Comparison of ENCODE assay signal across 12 cellular contexts in genomic region chr12:109963743-109964429, GRCh38. TPM values are rescaled to one million over a fixed set of nuclear protein-coding genes. Genes with fewer than 3 reads are reported as not detected.
DNase-seq lines count a peak whose midpoint lies in the region; ATAC-seq and TF ChIP-seq lines count a peak whose summit lies in the region.
"Had no signal": no experiment of that assay in that cellular context is flagged by ENCODE, and none has a peak within 500 bp of the region (broad histone marks: within the 10 kb centered on the region; RNA-seq: fewer than 3 reads in every experiment).

No MANE protein-coding gene starts in this region.

- intact Hi-C loops in heart right ventricle (cut with DNase I), result no loop called here
- intact Hi-C loops in spleen (cut with DNase I; ENCODE audit: low total_unique reads), result no loop called here

- ATAC-seq in activated T-helper 17 cell treated with anti-CD3 and anti-CD28 coated beads, Interleukin-2, amount 50 U/mL, for 72 hours (replicated peaks), result no peak
- ATAC-seq in heart right ventricle, result peak in 7 of 8 donors; percentile 60 to 77 (median 63)
- no peak for ATAC-seq in HG03342 (IDR thresholded peaks at IDR 0.05; ENCODE audit: unreplicated experiment)
- ATAC-seq: A549, T-cell had no signal

- no peak overlapping the region for H3K4me3 Mint-ChIP-seq in T-helper 2 cell treated with Interferon-gamma antibody and Interleukin-4, amounts not matched to agents 5 μg/mL and 100 μg/mL, for 36 hours
- no peak overlapping the region for H3K4me3 Mint-ChIP-seq in activated T-helper 17 cell treated with anti-CD3 and anti-CD28 coated beads, Interleukin-2, amount 50 U/mL, for 72 hours
- H3K4me3 Mint-ChIP-seq: T-cell had no signal

- WGBS in heart right ventricle, 2 donors, result 47 to 52% methylated on average over 4 of the region's 4 CpGs
- WGBS in spleen, 5 donors, result 70 to 85% (median 77%) methylated on average over 4 of the region's 4 CpGs

- no peak for TF ChIP-seq POLR2A in spleen (IDR thresholded peaks at IDR 0.05)

- no peaks in the 10 kb centered on the region for H3K9me3 Mint-ChIP-seq in T-helper 2 cell treated with Interferon-gamma antibody and Interleukin-4, amounts not matched to agents 5 μg/mL and 100 μg/mL, for 36 hours
- H3K9me3 Mint-ChIP-seq in activated T-helper 17 cell treated with anti-CD3 and anti-CD28 coated beads, Interleukin-2, amount 50 U/mL, for 72 hours, result no peaks in the 10 kb centered on the region
- H3K9me3 Mint-ChIP-seq: T-cell had no signal

- H3K27ac ChIP-seq in heart right ventricle, result peak overlapping the region in 5 of 10 donors; percentile 1 to 42 (median 30)
- H3K27ac ChIP-seq in spleen, result peak overlapping the region in 6 of 8 donors; percentile 2 to 62 (median 30)
- H3K27ac ChIP-seq: A549 had no signal

- H3K4me1 ChIP-seq in heart right ventricle (peaks cover 0 to 16% (median 9%) of the 10 kb centered on the region in 9 donors), spleen (peaks cover 0 to 39% (median 26%) of the 10 kb centered on the region in 6 donors)
- H3K4me1 ChIP-seq: A549 had no signal

- H3K27ac Mint-ChIP-seq in T-helper 2 cell treated with Interferon-gamma antibody and Interleukin-4, amounts not matched to agents 5 μg/mL and 100 μg/mL, for 36 hours, result peak overlapping the region; percentile 56
- H3K27ac Mint-ChIP-seq in activated T-helper 17 cell treated with anti-CD3 and anti-CD28 coated beads, Interleukin-2, amount 50 U/mL, for 72 hours, result peak overlapping the region; percentile 57

- no peak overlapping the region for H3K4me3 ChIP-seq in heart right ventricle
- H3K4me3 ChIP-seq in spleen, result no peak overlapping the region
- H3K4me3 ChIP-seq: A549 had no signal

- H3K36me3 ChIP-seq in heart right ventricle (peaks cover 0 to 99% (median 41%) of the 10 kb centered on the region in 9 donors), spleen (peaks cover 9 to 100% (median 87%) of the 10 kb centered on the region in 6 donors)

- no peak for DNase-seq in T-helper 2 cell treated with Interferon-gamma antibody and Interleukin-4, amounts not matched to agents 5 μg/mL and 100 μg/mL, for 36 hours (ENCODE audit: low spot score)
- DNase-seq in T-helper 2 cell, result no peak
- DNase-seq in heart right ventricle, result peak in 1 of 2 donors; percentile 14
- DNase-seq in spleen, result no peak
- no peak for DNase-seq in stimulated activated CD4-positive, alpha-beta T cell treated with anti-CD3 and anti-CD28 coated beads, Interleukin-12 subunit alpha, Interleukin-12 subunit beta, amount 100 ng/mL, for 4 hours
- no peak for DNase-seq in NCI-H2107 (lab: John Stamatoyannopoulos, UW)
- DNase-seq: hippocampal formation, NCI-H1417, T-cell had no signal

- H3K27me3 ChIP-seq in heart right ventricle, result no peaks in the 10 kb centered on the region
- H3K27me3 ChIP-seq in spleen (replicated peaks in 1 of 7), result no peaks in the 10 kb centered on the region

- peaks cover 60% of the 10 kb centered on the region for H3K36me3 Mint-ChIP-seq in T-helper 2 cell treated with Interferon-gamma antibody and Interleukin-4, amounts not matched to agents 5 μg/mL and 100 μg/mL, for 36 hours (ENCODE audit: low read depth)
- H3K36me3 Mint-ChIP-seq in activated T-helper 17 cell treated with anti-CD3 and anti-CD28 coated beads, Interleukin-2, amount 50 U/mL, for 72 hours (ENCODE audit: low read depth), result peaks cover 91% of the 10 kb centered on the region

- H3K4me1 Mint-ChIP-seq in T-helper 2 cell treated with Interferon-gamma antibody and Interleukin-4, amounts not matched to agents 5 μg/mL and 100 μg/mL, for 36 hours (ENCODE audit: low read depth), result peaks cover 20% of the 10 kb centered on the region
- H3K4me1 Mint-ChIP-seq in activated T-helper 17 cell treated with anti-CD3 and anti-CD28 coated beads, Interleukin-2, amount 50 U/mL, for 72 hours, result peaks cover 15% of the 10 kb centered on the region

- no peaks in the 10 kb centered on the region for H3K27me3 Mint-ChIP-seq in T-helper 2 cell treated with Interferon-gamma antibody and Interleukin-4, amounts not matched to agents 5 μg/mL and 100 μg/mL, for 36 hours (ENCODE audit: low read depth)
- H3K27me3 Mint-ChIP-seq in activated T-helper 17 cell treated with anti-CD3 and anti-CD28 coated beads, Interleukin-2, amount 50 U/mL, for 72 hours, result no peaks in the 10 kb centered on the region
- H3K27me3 Mint-ChIP-seq: T-cell had no signal

- H3K9me3 ChIP-seq in heart right ventricle (no peaks in the 10 kb centered on the region), spleen (no peaks in the 10 kb centered on the region)
- H3K9me3 ChIP-seq: A549 had no signal

- TF ChIP-seq CTCF in heart right ventricle (IDR thresholded peaks at IDR 0.05), result no peak
- TF ChIP-seq CTCF in spleen (IDR thresholded peaks at IDR 0.05 in 8 of 11, conservative IDR thresholded peaks at IDR 0.05 in 3 of 11), result no peak

RNA-seq across cellular contexts. Expression of gene GIT2, which starts 32.3 kb away (rescaled TPM):
- 10 to 100 TPM; 70.8 to 75.2 TPM for total RNA-seq in activated T-helper 17 cell treated with anti-CD3 and anti-CD28 coated beads, Interleukin-2, amount 50 U/mL, for 72 hours
- total RNA-seq in heart right ventricle (10 to 100 TPM; 31.7 to 44.9 (median 40.1) TPM), spleen (100 to 1,000 TPM; 101 to 169 (median 129) TPM)
- polyA plus RNA-seq in heart right ventricle (10 to 100 TPM; 17.8 to 21.5 TPM), spleen (10 to 100 TPM; 26.5 to 35.5 (median 32.0) TPM)

RNA-seq across cellular contexts. Expression of gene ANKRD13A, which starts 35.3 kb away (rescaled TPM):
- total RNA-seq in activated T-helper 17 cell treated with anti-CD3 and anti-CD28 coated beads, Interleukin-2, amount 50 U/mL, for 72 hours, result 10 to 100 TPM; 61.4 to 68.5 TPM
- 10 to 100 TPM; 15.3 to 29.0 (median 18.6) TPM for total RNA-seq in heart right ventricle
- polyA plus RNA-seq in heart right ventricle, result 10 to 100 TPM; 14.0 to 25.7 TPM
- 100 to 1,000 TPM in 4 of 7 donors, 10 to 100 TPM in 3; 88.0 to 134 (median 110) TPM for total RNA-seq in spleen
- 10 to 100 TPM; 32.9 to 46.8 (median 46.6) TPM for polyA plus RNA-seq in spleen

Comparison
In these comparisons a context has a peak if more than half of its experiments do, and no peak if none do; other contexts are left out.
1. ATAC-seq: peak in heart right ventricle (7 of 8); none in activated T-helper 17 cell treated with anti-CD3 and anti-CD28 coated beads, Interleukin-2, amount 50 U/mL, for 72 hours (single experiment) and HG03342 (single experiment).